2 cellular contexts compared by ENCODE assay signal in genomic region chr7:128715079-128715478, GRCh38.
TF ChIP-seq lines count a peak whose summit lies in the region.

No MANE protein-coding gene starts in this region.

TF ChIP-seq in HepG2, 621 proteins besides CTCF, POLR2A, EP300 and RAD21:
- TF ChIP-seq TBP (CRISPR knock-in tag; IDR thresholded peaks at IDR 0.05) = no peak
- TF ChIP-seq HDAC1 (CRISPR knock-in tag; IDR thresholded peaks at IDR 0.05) = no peak
- no peak for TF ChIP-seq ZNF788 (CRISPR knock-in tag; IDR thresholded peaks at IDR 0.05; ENCODE audit: borderline replicate concordance)
- TF ChIP-seq ZNF318 (CRISPR knock-in tag; IDR thresholded peaks at IDR 0.05) = no peak
- TF ChIP-seq, protein P1, sequence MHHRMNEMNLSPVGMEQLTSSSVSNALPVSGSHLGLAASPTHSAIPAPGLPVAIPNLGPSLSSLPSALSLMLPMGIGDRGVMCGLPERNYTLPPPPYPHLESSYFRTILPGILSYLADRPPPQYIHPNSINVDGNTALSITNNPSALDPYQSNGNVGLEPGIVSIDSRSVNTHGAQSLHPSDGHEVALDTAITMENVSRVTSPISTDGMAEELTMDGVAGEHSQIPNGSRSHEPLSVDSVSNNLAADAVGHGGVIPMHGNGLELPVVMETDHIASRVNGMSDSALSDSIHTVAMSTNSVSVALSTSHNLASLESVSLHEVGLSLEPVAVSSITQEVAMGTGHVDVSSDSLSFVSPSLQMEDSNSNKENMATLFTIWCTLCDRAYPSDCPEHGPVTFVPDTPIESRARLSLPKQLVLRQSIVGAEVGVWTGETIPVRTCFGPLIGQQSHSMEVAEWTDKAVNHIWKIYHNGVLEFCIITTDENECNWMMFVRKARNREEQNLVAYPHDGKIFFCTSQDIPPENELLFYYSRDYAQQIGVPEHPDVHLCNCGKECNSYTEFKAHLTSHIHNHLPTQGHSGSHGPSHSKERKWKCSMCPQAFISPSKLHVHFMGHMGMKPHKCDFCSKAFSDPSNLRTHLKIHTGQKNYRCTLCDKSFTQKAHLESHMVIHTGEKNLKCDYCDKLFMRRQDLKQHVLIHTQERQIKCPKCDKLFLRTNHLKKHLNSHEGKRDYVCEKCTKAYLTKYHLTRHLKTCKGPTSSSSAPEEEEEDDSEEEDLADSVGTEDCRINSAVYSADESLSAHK (CRISPR knock-in tag; IDR thresholded peaks at IDR 0.05; ENCODE audit: borderline replicate concordance) = no peak
- no peak for TF ChIP-seq ZNF10 (CRISPR knock-in tag; IDR thresholded peaks at IDR 0.05; ENCODE audit: borderline replicate concordance, low read depth)
- no peak for TF ChIP-seq GABPA (IDR thresholded peaks at IDR 0.05; ENCODE audit: low read depth, low read length)
- TF ChIP-seq GABPA (CRISPR knock-in tag; IDR thresholded peaks at IDR 0.05; ENCODE audit: low read depth) = no peak
- no peak for TF ChIP-seq ZNF816 (CRISPR knock-in tag; IDR thresholded peaks at IDR 0.05; ENCODE audit: borderline replicate concordance)
- TF ChIP-seq NCOR1 (IDR thresholded peaks at IDR 0.05; ENCODE audit: borderline replicate concordance, low read length) = no peak
- TF ChIP-seq CC2D1A (CRISPR knock-in tag; IDR thresholded peaks at IDR 0.05) = no peak
- no peak for TF ChIP-seq MZF1 (CRISPR knock-in tag; IDR thresholded peaks at IDR 0.05; ENCODE audit: borderline replicate concordance)

TF ChIP-seq in K562, 482 proteins besides CTCF, POLR2A, EP300 and RAD21:
- TF ChIP-seq ATF7 (IDR thresholded peaks at IDR 0.05) (peak; percentile 64; the same call in 1 of the 2 replicates), TAF15 (IDR thresholded peaks at IDR 0.05; ENCODE audit: low read depth, low read length) (no peak), SPI1 (IDR thresholded peaks at IDR 0.05; ENCODE audit: borderline replicate concordance, low read depth, low read length) (peak; percentile 79; the same call in 1 of the 2 replicates), MEIS2 (IDR thresholded peaks at IDR 0.05; ENCODE audit: partially characterized antibody) (peak; percentile 46), ZNF408 (CRISPR knock-in tag; IDR thresholded peaks at IDR 0.05; ENCODE audit: low read depth) (no peak), RUNX1 (IDR thresholded peaks at IDR 0.05; ENCODE audit: low read depth) (no peak), NRF1 (conservative IDR thresholded peaks at IDR 0.05 in 1 of 2, IDR thresholded peaks at IDR 0.05 in 1 of 2) (0 out of 4 replicates have a peak, but pooled peaks of 1 of the 2 experiments have one; percentile 20)
- TF ChIP-seq, protein P2, sequence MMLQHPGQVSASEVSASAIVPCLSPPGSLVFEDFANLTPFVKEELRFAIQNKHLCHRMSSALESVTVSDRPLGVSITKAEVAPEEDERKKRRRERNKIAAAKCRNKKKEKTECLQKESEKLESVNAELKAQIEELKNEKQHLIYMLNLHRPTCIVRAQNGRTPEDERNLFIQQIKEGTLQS (IDR thresholded peaks at IDR 0.05) = peak; percentile 47
- TF ChIP-seq, protein P2 (CRISPR knock-in tag; conservative IDR thresholded peaks at IDR 0.05) = no peak
